21 cellular contexts compared by ENCODE assay signal in genomic region chr14:18967134-18967533, GRCh38. TPM values are rescaled to one million over a fixed set of nuclear protein-coding genes. Genes with fewer than 3 reads are reported as not detected.
"Had no signal": no experiment of that assay in that cellular context is flagged by ENCODE, and none has a peak within 500 bp of the region (broad histone marks: within the 10 kb centered on the region; RNA-seq: fewer than 3 reads in every experiment).

Gene POTEM, plus strand, starts transcription at chr14:18967434. Its CDS starts 52 bp downstream, at chr14:18967486.

RNA-seq across cellular contexts. Expression of gene POTEM, which starts in this region (rescaled TPM):
- total RNA-seq: activated naive CD4-positive, alpha-beta T cell treated with anti-CD3 and anti-CD28 coated beads for 36 hours; activated naive CD4-positive, alpha-beta T cell treated with anti-CD3 and anti-CD28 coated beads, Interleukin-2, amount 50 U/mL, for 72 hours; activated naive CD8-positive, alpha-beta T cell treated with anti-CD3 and anti-CD28 coated beads for 36 hours; activated naive CD8-positive, alpha-beta T cell treated with anti-CD3 and anti-CD28 coated beads, Interleukin-2, amount 10 ng/mL, durations not matched to agents 7 days and 5 days; activated T-cell treated with anti-CD3 and anti-CD28 coated beads, Interleukin-2, amount 50 U/mL, for 4 hours; activated T-cell treated with anti-CD3 and anti-CD28 coated beads, Interleukin-2, amount 50 U/mL, for 72 hours; activated T-helper 1 cell treated with anti-CD3 and anti-CD28 coated beads, Interleukin-12 subunit alpha, Interleukin-12 subunit beta, Interleukin-2, Interleukin-4 antibody, amounts not matched to agents 30 ng/mL and 10 ng/mL and 1 ng/mL, durations not matched to agents 14 hours and 24 hours and 36 hours; activated T-helper 17 cell treated with anti-CD3 and anti-CD28 coated beads, Interleukin-2, amount 50 U/mL, for 72 hours; activated T-helper 2 cell treated with anti-CD3 and anti-CD28 coated beads, Interferon-gamma antibody, Interleukin-2, Interleukin-4, amounts not matched to agents 10 μg/mL and 5 μg/mL and 100 μg/mL, durations not matched to agents 14 hours and 24 hours and 36 hours; adrenal gland; aorta; ascending aorta; astrocyte; body of pancreas; breast epithelium; bronchial epithelial cell; cardiac muscle cell; cardiac septum; cerebellum; chondrocyte had no signal
- polyA plus RNA-seq: adipose tissue, adrenal gland, aorta, cardiac muscle cell had no signal
